In the genomic region with DNA sequence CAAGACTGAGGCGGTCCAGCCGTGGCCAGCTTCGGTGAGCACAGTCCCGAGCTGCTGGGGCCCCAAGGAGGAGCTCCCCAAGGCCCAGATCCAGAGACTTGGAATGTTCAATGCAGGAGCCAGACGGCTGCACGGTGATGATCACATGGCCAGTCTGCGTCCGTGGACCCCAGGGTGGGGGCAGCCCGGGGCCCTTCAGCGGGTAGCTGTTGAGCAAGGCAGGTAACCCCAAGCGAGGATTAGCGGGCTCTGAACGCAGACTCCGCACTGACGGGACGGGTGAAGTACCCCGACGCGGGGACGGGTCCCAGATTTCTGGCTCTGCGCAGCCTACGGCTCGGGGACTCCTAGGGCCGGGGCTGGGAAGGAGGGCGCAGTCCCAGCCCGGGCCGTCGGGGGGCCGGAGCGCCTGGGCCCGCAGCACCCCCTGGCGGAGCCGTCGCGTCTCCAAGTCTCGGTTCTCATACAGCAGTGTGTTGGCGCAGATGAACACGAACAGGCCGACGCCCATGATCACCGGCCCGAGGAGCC, we compare ENCODE assay signal across 9 cellular contexts. TPM values are rescaled to one million over a fixed set of nuclear protein-coding genes. Genes with fewer than 3 reads are reported as not detected.
A peak's percentile ranks its signal among the peaks of the same experiment; 100 is the strongest.
DNase-seq lines count a peak whose midpoint lies in the region; ATAC-seq and TF ChIP-seq lines count a peak whose summit lies in the region.
"Had no signal": no experiment of that assay in that cellular context is flagged by ENCODE, and none has a peak within 500 bp of the region (broad histone marks: within the 10 kb centered on the region; RNA-seq: fewer than 3 reads in every experiment).

No MANE protein-coding gene starts in this region.

- no peaks in the 10 kb centered on the region for H3K27me3 ChIP-seq in right cardiac atrium (ENCODE audit: control insufficient read depth, insufficient read depth)

- no peaks in the 10 kb centered on the region for H3K9me3 ChIP-seq in right cardiac atrium (ENCODE audit: control insufficient read depth, low read length)

- WGBS in right cardiac atrium = 47% methylated on average over 42 of the region's 42 CpGs

- ATAC-seq in activated T-helper 17 cell treated with anti-CD3 and anti-CD28 coated beads, Interleukin-2, amount 50 U/mL, for 72 hours (replicated peaks) = peak; percentile 71
- ATAC-seq in right cardiac atrium (no peak), HG02759 (IDR thresholded peaks at IDR 0.05; ENCODE audit: unreplicated experiment) (no peak), GM18517 (IDR thresholded peaks at IDR 0.05; ENCODE audit: unreplicated experiment) (no peak)

- peaks cover 41% of the 10 kb centered on the region for H3K36me3 Mint-ChIP-seq in activated T-helper 17 cell treated with anti-CD3 and anti-CD28 coated beads, Interleukin-2, amount 50 U/mL, for 72 hours (ENCODE audit: low read depth)

- TF ChIP-seq CTCF in GM12875 (IDR thresholded peaks at IDR 0.05; ENCODE audit: borderline replicate concordance, insufficient read depth, low read depth, low read length) = peak; percentile 76

- H3K4me1 Mint-ChIP-seq in activated T-helper 17 cell treated with anti-CD3 and anti-CD28 coated beads, Interleukin-2, amount 50 U/mL, for 72 hours = no peaks in the 10 kb centered on the region

- H3K4me3 Mint-ChIP-seq in activated T-helper 17 cell treated with anti-CD3 and anti-CD28 coated beads, Interleukin-2, amount 50 U/mL, for 72 hours = peak overlapping the region; percentile 12

- no peak overlapping the region for H3K27ac Mint-ChIP-seq in activated T-helper 17 cell treated with anti-CD3 and anti-CD28 coated beads, Interleukin-2, amount 50 U/mL, for 72 hours

- H3K4me3 ChIP-seq in GM12875 (ENCODE audit: low read depth, low read length) (no peak overlapping the region), right cardiac atrium (ENCODE audit: low read length) (peak overlapping the region; percentile 70)

- H3K9me3 Mint-ChIP-seq in activated T-helper 17 cell treated with anti-CD3 and anti-CD28 coated beads, Interleukin-2, amount 50 U/mL, for 72 hours = no peaks in the 10 kb centered on the region

- H3K27me3 Mint-ChIP-seq in activated T-helper 17 cell treated with anti-CD3 and anti-CD28 coated beads, Interleukin-2, amount 50 U/mL, for 72 hours = peaks cover 8% of the 10 kb centered on the region

- no peaks in the 10 kb centered on the region for H3K4me1 ChIP-seq in right cardiac atrium (ENCODE audit: control insufficient read depth, insufficient read depth, low read length)

- H3K27ac ChIP-seq in right cardiac atrium (ENCODE audit: low read length) = no peak overlapping the region

- DNase-seq in NOMO-1 treated with DMSO at 0.1 percent for 48 hours (lab: John Stamatoyannopoulos, UW; ENCODE audit: unreplicated experiment) (peak; percentile 34), right cardiac atrium (peak; percentile 60 to 79 (median 77)), HPDE6-E6E7 (ENCODE audit: extremely low spot score) (no peak)
- peak; percentile 37 to 57 for DNase-seq in stimulated activated CD4-positive, alpha-beta T cell treated with anti-CD3 and anti-CD28 coated beads, Interleukin-15, amount 100 ng/mL, for 1 hour (ENCODE audit: low read depth in 1 of 2, low spot score in 1 of 2)

- intact Hi-C loops in right cardiac atrium (cut with DNase I) = loop anchor here in 3 of 4 donors (5.0 to 10.0 kb wide), 3 partner anchors 54 to 64 kb away; a partner anchor contains a TSS

RNA-seq across cellular contexts. Expression of a gene that starts 2.7 kb away (rescaled TPM):
- 1 to 10 TPM in 1 of 2 donors, not detected in 1; 1.1 TPM for total RNA-seq in activated T-helper 17 cell treated with anti-CD3 and anti-CD28 coated beads, Interleukin-2, amount 50 U/mL, for 72 hours
- 1 to 10 TPM; 3.6 to 4.1 (median 3.9) TPM for total RNA-seq in right cardiac atrium
- 2.8 TPM for polyA plus RNA-seq in right cardiac atrium
- total RNA-seq: SK-MEL-5 had no signal
